ENCODE assay signal across 17 cellular contexts in the genomic region with DNA sequence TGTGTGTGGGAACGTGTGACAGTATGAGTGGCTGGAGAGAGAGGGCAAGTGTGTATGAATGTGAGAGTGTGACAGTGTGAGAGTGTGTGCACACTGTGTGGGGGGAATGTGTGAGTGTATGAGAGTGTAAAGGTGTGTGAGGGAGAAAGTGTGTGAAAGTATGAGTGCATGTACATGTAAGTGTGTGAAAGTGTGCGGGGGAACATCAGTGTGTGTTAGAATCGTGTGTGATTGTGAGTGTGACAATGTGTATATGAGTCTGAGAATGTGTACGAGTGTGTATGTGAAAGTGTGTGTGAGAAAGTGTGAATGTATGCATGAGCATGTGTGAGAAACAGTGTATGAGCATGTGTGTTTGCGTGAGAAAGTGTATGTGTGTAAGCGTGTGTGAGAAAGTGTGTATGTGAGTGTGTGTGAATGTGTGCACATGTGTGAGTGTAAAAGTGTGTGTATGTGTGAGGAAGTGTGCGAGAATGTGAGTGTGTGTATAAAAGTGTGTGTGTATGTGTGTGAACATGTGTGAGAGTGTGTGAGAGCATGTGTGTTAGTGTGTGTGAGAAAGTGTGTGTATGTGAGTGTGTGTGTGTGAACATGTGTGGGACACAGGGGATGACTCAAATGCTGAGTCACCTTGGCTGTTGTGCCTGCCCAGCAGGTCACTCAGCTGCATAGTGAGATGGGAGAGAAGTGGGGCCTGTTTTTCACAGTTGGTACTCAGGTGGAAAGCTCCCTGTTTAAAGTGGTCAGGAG.
DNase-seq lines count a peak whose midpoint lies in the region; FAIRE-seq and TF ChIP-seq lines count a peak whose summit lies in the region.
"Had no signal": no experiment of that assay in that cellular context is flagged by ENCODE, and none has a peak within 500 bp of the region (broad histone marks: within the 10 kb centered on the region; RNA-seq: fewer than 3 reads in every experiment).

No MANE protein-coding gene starts in this region.

- TF ChIP-seq CTCF in AG10803 (conservative IDR thresholded peaks at IDR 0.05; ENCODE audit: low read length) = no peak
- TF ChIP-seq CTCF in H1 (IDR thresholded peaks at IDR 0.05; ENCODE audit: control extremely low read depth in 1 of 3, insufficient read depth in 1 of 3, low read depth in 1 of 3, low read length in 3 of 3) = no peak

- WGBS in H1 (ENCODE audit: extremely low coverage in 1 of 2, insufficient coverage in 1 of 2, insufficient read length in 1 of 2, insufficient replicate concordance in 2 of 2, low coverage in 1 of 2, low lambda C conversion rate in 2 of 2, missing lambda C conversion rate in 1 of 2), 2 experiments = 84 to 100% methylated on average over 7 of the region's 7 CpGs

- TF ChIP-seq EP300 in H1 (IDR thresholded peaks at IDR 0.05; ENCODE audit: borderline replicate concordance in 1 of 2, low read depth in 2 of 2, low read length in 2 of 2) = no peak

- TF ChIP-seq POLR2A in H1 (IDR thresholded peaks at IDR 0.05; ENCODE audit: control extremely low read depth in 1 of 2, low read depth in 2 of 2, low read length in 2 of 2) = no peak

- no peak overlapping the region for H4K5ac ChIP-seq in H1 (ENCODE audit: insufficient read length, low read depth, low read length)

- H2BK12ac ChIP-seq in H1 (ENCODE audit: low read depth, low read length) = 0 out of 2 replicates have a peak overlapping the region, but pooled peaks have one; percentile 12

- H2BK5ac ChIP-seq in H1 (ENCODE audit: low read depth, low read length) = peak overlapping the region; percentile 60; the same call in 1 of the 2 replicates

- H3K4me2 ChIP-seq in H1 (ENCODE audit: insufficient read depth in 1 of 2, low read depth in 2 of 2, low read length in 2 of 2) = no peak overlapping the region

- H3K23me2 ChIP-seq in H1 (ENCODE audit: low read depth, low read length) = peaks cover 12% of the 10 kb centered on the region

- H2BK15ac ChIP-seq in H1 (ENCODE audit: low read length) = 0 out of 2 replicates have a peak overlapping the region, but pooled peaks have one; percentile 53

- peak overlapping the region; percentile 15; the same call in 1 of the 2 replicates for H2BK20ac ChIP-seq in H1 (ENCODE audit: low read length)

- H4K20me1 ChIP-seq in H1 (replicated peaks in 1 of 2; ENCODE audit: control insufficient read depth in 1 of 2, insufficient read depth in 2 of 2, low read length in 2 of 2) = peaks cover 0 to 6% of the 10 kb centered on the region in 2 experiments

- CTCF ChIA-PET in H1 (lab: Charles Lee; ENCODE audit: partially characterized antibody) = interaction anchor here (0.6 kb wide), 1 partner anchor 813 kb away, joined by 3 read pairs; no protein-coding TSS in a partner anchor

- no peak overlapping the region; the same call in 1 of the 2 replicates for H3K18ac ChIP-seq in H1 (ENCODE audit: extremely low read depth, low read length)

- no peak overlapping the region for H2AFZ ChIP-seq in H1 (ENCODE audit: low read length)

- no peak overlapping the region for H2BK120ac ChIP-seq in H1 (replicated peaks; ENCODE audit: low read depth, low read length)

- POLR2A ChIA-PET in H1 (lab: Charles Lee; ENCODE audit: partially characterized antibody) = no interaction called here

- no peak for TF ChIP-seq RAD21 in H1 (IDR thresholded peaks at IDR 0.05 in 1 of 2, conservative IDR thresholded peaks at IDR 0.05 in 1 of 2; ENCODE audit: low read depth in 2 of 2, low read length in 2 of 2)

- H3K4ac ChIP-seq in H1 (replicated peaks; ENCODE audit: insufficient read length, low read depth, low read length) = no peak overlapping the region

- H3K14ac ChIP-seq in H1 (ENCODE audit: insufficient read length) = no peak overlapping the region

- H3K79me2 ChIP-seq in H1 (ENCODE audit: control insufficient read depth in 1 of 2, insufficient read depth in 2 of 2, low read length in 2 of 2) = no peaks in the 10 kb centered on the region; a peak in 1 of 4 replicates

- peak overlapping the region; percentile 61 for H2AK5ac ChIP-seq in H1 (ENCODE audit: low read depth, low read length)

- no peaks in the 10 kb centered on the region for H3K27me3 ChIP-seq in H1 (replicated peaks in 1 of 4; ENCODE audit: control insufficient read depth in 3 of 4, extremely low read depth in 1 of 4, insufficient read depth in 3 of 4, low read length in 3 of 4)

- DNase-seq in AG10803 (ENCODE audit: low read depth) = peak; percentile 67
- DNase-seq in M059J (ENCODE audit: low read depth) = peak; percentile 77
- DNase-seq in H1 (ENCODE audit: low read depth in 1 of 2, low spot score in 2 of 2) = no peak
- DNase-seq in left kidney (ENCODE audit: low read depth, low spot score) = peak; percentile 29
- no peak for DNase-seq in NCI-H1417 treated with DMSO at 0.1 percent for 48 hours (lab: John Stamatoyannopoulos, UW)
- DNase-seq in stimulated activated CD4-positive, alpha-beta T cell treated with anti-CD3 and anti-CD28 coated beads, Interleukin-4, amount 100 ng/mL, for 24 hours = no peak
- DNase-seq in cerebellar nuclear complex (lab: John Stamatoyannopoulos, UW) = no peak
- DNase-seq in OCI-M2 (lab: John Stamatoyannopoulos, UW; ENCODE audit: unreplicated experiment) = no peak
- DNase-seq: activated CD4-positive, alpha-beta T cell treated with anti-CD3 and anti-CD28 coated beads, Interleukin-2, amount 50 U/mL, for 4 hours; activated T-cell treated with anti-CD3 and anti-CD28 coated beads, Interleukin-2, amount 50 U/mL, for 72 hours; cortex of kidney; foreskin melanocyte; NCI-H1105 treated with DMSO at 0.1 percent for 48 hours; NCI-H2227 treated with DMSO at 0.1 percent for 48 hours; nephron progenitor cell; retina; stimulated activated CD4-positive, alpha-beta T cell treated with anti-CD3 and anti-CD28 coated beads, Interleukin-1b, Interleukin-23, amount 100 ng/mL, for 48 hours had no signal

- H3K56ac ChIP-seq in H1 (replicated peaks; ENCODE audit: insufficient read length, low read depth, low read length) = no peak overlapping the region

- H3K27ac ChIP-seq in H1 (ENCODE audit: low read depth, low read length) = no peak overlapping the region

- H3K79me1 ChIP-seq in H1 (ENCODE audit: low read depth, low read length) = no peaks in the 10 kb centered on the region

- H3K36me3 ChIP-seq in H1 (ENCODE audit: control insufficient read depth in 2 of 4, insufficient read depth in 4 of 4, low read length in 3 of 4) = no peaks in the 10 kb centered on the region; a peak in 1 of 8 replicates

- peak overlapping the region; percentile 18; the same call in 1 of the 2 replicates for H4K8ac ChIP-seq in H1 (ENCODE audit: extremely low read depth, insufficient read depth, low read length)

- H4K91ac ChIP-seq in H1 (replicated peaks; ENCODE audit: insufficient read length, low read length) = peak overlapping the region; percentile 44

- H3K9me3 ChIP-seq in H1 (ENCODE audit: insufficient read depth in 2 of 2, low read depth in 1 of 2, low read length in 1 of 2) = peaks cover 0 to 9% of the 10 kb centered on the region in 2 experiments; a peak in 1 of 4 replicates

- H3K4me1 ChIP-seq in H1 (replicated peaks in 1 of 4; ENCODE audit: control insufficient read depth in 3 of 4, insufficient read depth in 4 of 4, low read length in 3 of 4) = no peaks in the 10 kb centered on the region

- H3K4me3 ChIP-seq in AG10803 (ENCODE audit: low read length) = no peak overlapping the region
- H3K4me3 ChIP-seq in H1 (ENCODE audit: extremely low read depth in 1 of 4, insufficient read depth in 2 of 4, low read depth in 3 of 4, low read length in 4 of 4) = no peak overlapping the region

- no peak overlapping the region for H3K9ac ChIP-seq in H1 (replicated peaks in 1 of 4; ENCODE audit: extremely low read depth in 1 of 4, low read depth in 3 of 4, low read length in 3 of 4)

- no peak overlapping the region for H3K23ac ChIP-seq in H1 (ENCODE audit: insufficient read length)

- FAIRE-seq in H1 (lab: Jason Lieb, UNC) = no peak

TF ChIP-seq in H1, 55 proteins besides CTCF, POLR2A, EP300 and RAD21:
- no peak for TF ChIP-seq SP2 (IDR thresholded peaks at IDR 0.05; ENCODE audit: low read length)
- no peak for TF ChIP-seq PHF8 (conservative IDR thresholded peaks at IDR 0.05; ENCODE audit: low read depth, low read length)
- no peak for TF ChIP-seq TCF12 (IDR thresholded peaks at IDR 0.05; ENCODE audit: low read depth, low read length)
- no peak for TF ChIP-seq BCL11A (IDR thresholded peaks at IDR 0.05; ENCODE audit: low read depth in 2 of 2, low read length in 2 of 2)
- no peak for TF ChIP-seq SIX5 (IDR thresholded peaks at IDR 0.05; ENCODE audit: low read depth, low read length)
- TF ChIP-seq HDAC2 (IDR thresholded peaks at IDR 0.05; ENCODE audit: borderline replicate concordance in 1 of 2, low read depth in 2 of 2, low read length in 2 of 2) = no peak

Comparison
In these comparisons a context has a peak if more than half of its experiments do, and no peak if none do; other contexts are left out.
1. DNase-seq: peak in AG10803 (single experiment), M059J (single experiment) and left kidney (single experiment); none in H1 (0 of 2), NCI-H1417 treated with DMSO at 0.1 percent for 48 hours (single experiment), stimulated activated CD4-positive, alpha-beta T cell treated with anti-CD3 and anti-CD28 coated beads, Interleukin-4, amount 100 ng/mL, for 24 hours (single experiment), cerebellar nuclear complex (0 of 2) and OCI-M2 (single experiment).